In the genomic region with DNA sequence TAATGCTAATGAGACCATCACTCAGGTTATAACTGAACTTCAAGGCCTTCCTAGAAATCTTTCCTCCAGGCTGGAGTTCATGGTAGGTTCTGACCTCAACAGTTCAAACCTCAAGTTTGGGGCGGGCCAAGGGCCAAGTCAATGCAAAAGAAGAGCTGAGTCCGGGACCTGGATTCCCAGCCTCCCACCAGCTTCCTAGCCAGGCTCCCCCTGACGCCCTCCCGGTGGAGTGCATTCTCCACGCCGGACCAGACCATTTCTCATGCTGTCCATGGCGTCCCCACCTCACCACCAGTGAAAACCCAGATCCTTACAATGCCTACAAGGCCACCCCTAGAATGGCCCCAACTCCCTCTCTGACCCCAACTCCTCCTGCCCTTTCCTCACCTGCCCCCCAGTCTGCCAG, we compare ENCODE assay signal across 14 cellular contexts. TPM values are rescaled to one million over a fixed set of nuclear protein-coding genes. Genes with fewer than 3 reads are reported as not detected.
A peak's percentile ranks its signal among the peaks of the same experiment; 100 is the strongest.
DNase-seq lines count a peak whose midpoint lies in the region; ATAC-seq and TF ChIP-seq lines count a peak whose summit lies in the region.
"Had no signal": no experiment of that assay in that cellular context is flagged by ENCODE, and none has a peak within 500 bp of the region (broad histone marks: within the 10 kb centered on the region; RNA-seq: fewer than 3 reads in every experiment).

No MANE protein-coding gene starts in this region.

- no peaks in the 10 kb centered on the region for H3K27me3 Mint-ChIP-seq in IgD-negative memory B cell
- H3K27me3 Mint-ChIP-seq in MCF 10A (ENCODE audit: insufficient read depth, unreplicated experiment): no peaks in the 10 kb centered on the region
- peaks cover 30% of the 10 kb centered on the region for H3K27me3 Mint-ChIP-seq in progenitor cell of endocrine pancreas

- H3K9me3 ChIP-seq in ES-I3 (ENCODE audit: control insufficient read depth, insufficient read depth, low read length) (no peaks in the 10 kb centered on the region), aorta (ENCODE audit: control insufficient read depth, low read length) (no peaks in the 10 kb centered on the region)
- H3K9me3 ChIP-seq: body of pancreas, right atrium auricular region had no signal

- H3K36me3 ChIP-seq in ES-I3 (ENCODE audit: insufficient read depth, low read length) (no peaks in the 10 kb centered on the region), aorta (ENCODE audit: control insufficient read depth in 1 of 2, insufficient read depth in 2 of 2, low read length in 1 of 2) (no peaks in the 10 kb centered on the region)
- H3K36me3 ChIP-seq: right atrium auricular region had no signal

- no TSS peak for BruUV-seq in MCF 10A (replicated peaks; lab: Mats Ljungman, UMichigan)

- 93 to 95% methylated on average over 7 of the region's 7 CpGs for WGBS in aorta, 2 donors

- intact Hi-C loops in MCF 10A (cut with micrococcal nuclease): loop anchor here (2.0 kb wide), 2 partner anchors 17 to 71 kb away; no protein-coding TSS in a partner anchor
- intact Hi-C loops in aorta (cut with DNase I): no loop called here

- H3K27ac Mint-ChIP-seq in IgD-negative memory B cell (peak overlapping the region; percentile 93 to 99 (median 98)), MCF 10A (ENCODE audit: low read depth, unreplicated experiment) (no peak overlapping the region), progenitor cell of endocrine pancreas (peak overlapping the region; percentile 87)

- peaks cover 33% of the 10 kb centered on the region for H3K4me1 ChIP-seq in ES-I3 (ENCODE audit: insufficient read depth, low read length)
- H3K4me1 ChIP-seq in aorta (ENCODE audit: control insufficient read depth in 1 of 2, insufficient read depth in 2 of 2, low read length in 2 of 2): peaks cover 2 to 4% of the 10 kb centered on the region in 2 donors

- H3K4me1 Mint-ChIP-seq in IgD-negative memory B cell (peaks cover 65 to 75% (median 69%) of the 10 kb centered on the region in 3 donors), MCF 10A (ENCODE audit: insufficient read depth, unreplicated experiment) (peaks cover 18% of the 10 kb centered on the region), progenitor cell of endocrine pancreas (ENCODE audit: low read depth) (peaks cover 28% of the 10 kb centered on the region)

- H3K9me3 Mint-ChIP-seq in IgD-negative memory B cell (no peaks in the 10 kb centered on the region), MCF 10A (ENCODE audit: unreplicated experiment) (no peaks in the 10 kb centered on the region), progenitor cell of endocrine pancreas (ENCODE audit: low read depth) (no peaks in the 10 kb centered on the region)

- no peak for DNase-seq in MCF 10A (ENCODE audit: unreplicated experiment)
- no peak for DNase-seq in progenitor cell of endocrine pancreas (ENCODE audit: low spot score, unreplicated experiment)
- no peak for DNase-seq in NCI-H2227 treated with DMSO at 0.1 percent for 48 hours (lab: John Stamatoyannopoulos, UW)
- no peak for DNase-seq in activated CD8-positive, alpha-beta memory T cell treated with anti-CD3 and anti-CD28 coated beads, Interleukin-2, amount 50 U/mL, for 4 hours
- DNase-seq in aorta: no peak
- DNase-seq: body of pancreas, left colon, NCI-H1417 treated with DMSO at 0.1 percent for 48 hours had no signal

- H3K9ac ChIP-seq in ES-I3 (ENCODE audit: low read depth, low read length): peak overlapping the region; percentile 94; the same call in 1 of the 2 replicates

- no peak overlapping the region for H3K27ac ChIP-seq in aorta (ENCODE audit: low read depth in 1 of 2, low read length in 2 of 2)
- H3K27ac ChIP-seq: HL-60, PC-9 had no signal

- ATAC-seq in GM18870 (IDR thresholded peaks at IDR 0.05; ENCODE audit: unreplicated experiment) (no peak), aorta (ENCODE audit: low FRiP score) (no peak)

- H3K4me3 ChIP-seq in aorta (ENCODE audit: low read length in 2 of 2): no peak overlapping the region
- H3K4me3 ChIP-seq: body of pancreas had no signal

- peaks cover 2% of the 10 kb centered on the region for H3K36me3 Mint-ChIP-seq in IgD-negative memory B cell
- no peaks in the 10 kb centered on the region for H3K36me3 Mint-ChIP-seq in MCF 10A (ENCODE audit: insufficient read depth, unreplicated experiment)
- no peaks in the 10 kb centered on the region for H3K36me3 Mint-ChIP-seq in progenitor cell of endocrine pancreas (ENCODE audit: insufficient read depth)

- no peaks in the 10 kb centered on the region for H3K27me3 ChIP-seq in aorta (ENCODE audit: control insufficient read depth in 1 of 2, insufficient read depth in 2 of 2, low read length in 1 of 2)
- H3K27me3 ChIP-seq: body of pancreas, right atrium auricular region had no signal

- H3K4me3 Mint-ChIP-seq in IgD-negative memory B cell (peak overlapping the region; percentile 75 to 88 (median 82)), MCF 10A (ENCODE audit: unreplicated experiment) (peak overlapping the region; percentile 87), progenitor cell of endocrine pancreas (ENCODE audit: low read depth) (peak overlapping the region; percentile 73)

- TF ChIP-seq CTCF in MCF 10A (IDR thresholded peaks at IDR 0.05; ENCODE audit: unreplicated experiment): no peak
- no peak for TF ChIP-seq CTCF in progenitor cell of endocrine pancreas (IDR thresholded peaks at IDR 0.05; ENCODE audit: unreplicated experiment)

- POLR2A ChIA-PET in MCF 10A (lab: Yijun Ruan, JAX): interaction anchor here (0.6 to 1.6 kb wide), 4 partner anchors 15 to 18 kb away, joined by 3 to 8 read pairs (median 5); no protein-coding TSS in a partner anchor

- CTCF ChIA-PET in MCF 10A (lab: Yijun Ruan, JAX): interaction anchor here (1.6 kb wide), 2 partner anchors 70 to 73 kb away, joined by 4 to 8 read pairs; no protein-coding TSS in a partner anchor

RNA-seq across cellular contexts. Expression of gene PDLIM1, which starts 0.8 kb away (rescaled TPM):
- 357 TPM for polyA plus RNA-seq in IgD-negative memory B cell
- 74.6 and 98.1 TPM in 2 replicates for total RNA-seq in MCF 10A (2022)
- 113 and 118 TPM in 2 replicates for total RNA-seq in progenitor cell of endocrine pancreas
- total RNA-seq in aorta: 100 to 1,000 TPM; 243 to 273 TPM
- polyA plus RNA-seq in aorta: 100 to 1,000 TPM; 159 to 232 TPM
